ENCODE assay signal across 11 cellular contexts in the genomic region with DNA sequence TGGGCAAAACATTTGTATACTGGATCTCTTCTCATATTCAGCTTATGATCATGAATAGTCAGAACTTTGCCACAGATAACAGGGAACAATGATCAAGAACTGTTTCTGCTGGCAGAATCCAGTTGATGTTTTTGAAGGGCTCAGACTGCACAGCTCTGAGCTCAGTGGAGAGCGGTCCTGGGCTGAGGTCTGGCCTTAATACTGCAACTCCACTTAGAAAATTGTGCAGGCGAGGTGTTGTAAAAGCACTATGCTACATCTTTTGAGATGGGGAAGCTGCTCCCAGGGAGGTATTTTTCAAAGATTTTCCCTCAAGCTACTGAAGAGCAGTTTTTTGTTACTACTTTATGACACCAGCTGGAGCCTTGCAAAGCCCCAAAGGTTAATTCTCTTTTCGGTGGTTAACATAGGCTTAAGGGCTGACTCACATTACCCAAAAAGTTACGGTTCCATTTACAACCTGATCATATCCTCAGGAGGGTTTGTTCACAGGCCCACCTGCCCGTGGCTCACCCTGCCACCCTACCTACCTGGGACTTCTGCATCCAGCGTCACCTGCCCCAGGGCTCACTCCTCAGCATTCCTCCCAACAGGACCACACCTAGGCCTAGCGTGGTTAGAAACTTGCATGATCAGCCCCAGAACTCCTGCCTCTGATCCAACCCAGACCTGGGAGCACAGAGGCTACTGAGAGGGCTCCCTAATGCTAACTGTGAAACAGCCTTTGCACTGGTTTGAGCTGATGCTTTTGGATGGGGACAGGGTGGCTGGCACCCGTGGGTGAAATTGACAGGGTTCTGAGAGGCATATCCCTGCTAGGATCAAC.
DNase-seq lines count a peak whose midpoint lies in the region; ATAC-seq and TF ChIP-seq lines count a peak whose summit lies in the region.
"Had no signal": no experiment of that assay in that cellular context is flagged by ENCODE, and none has a peak within 500 bp of the region (broad histone marks: within the 10 kb centered on the region; RNA-seq: fewer than 3 reads in every experiment).

No MANE protein-coding gene starts in this region.

- peak overlapping the region; percentile 46 for H3K4me3 Mint-ChIP-seq in activated T-helper 2 cell treated with anti-CD3 and anti-CD28 coated beads, Interferon-gamma antibody, Interleukin-2, Interleukin-4, amounts not matched to agents 10 μg/mL and 5 μg/mL and 100 μg/mL, durations not matched to agents 14 hours and 24 hours and 36 hours (ENCODE audit: low read depth)
- H3K4me3 Mint-ChIP-seq in naive thymus-derived CD8-positive, alpha-beta T cell = peak overlapping the region; percentile 16 to 88 (median 76)

- H3K27ac Mint-ChIP-seq in activated T-helper 2 cell treated with anti-CD3 and anti-CD28 coated beads, Interferon-gamma antibody, Interleukin-2, Interleukin-4, amounts not matched to agents 10 μg/mL and 5 μg/mL and 100 μg/mL, durations not matched to agents 14 hours and 24 hours and 36 hours = peak overlapping the region; percentile 86
- peak overlapping the region; percentile 80 to 99 (median 95) for H3K27ac Mint-ChIP-seq in naive thymus-derived CD8-positive, alpha-beta T cell

- intact Hi-C loops in activated T-helper 2 cell treated with anti-CD3 and anti-CD28 coated beads, Interferon-gamma antibody, Interleukin-2, Interleukin-4, amounts not matched to agents 10 μg/mL and 5 μg/mL and 100 μg/mL, durations not matched to agents 14 hours and 24 hours and 36 hours (cut with micrococcal nuclease) = loop anchor here (1.0 to 10.0 kb wide), 5 partner anchors 14 to 236 kb away; no protein-coding TSS in a partner anchor

- H3K36me3 Mint-ChIP-seq in activated T-helper 2 cell treated with anti-CD3 and anti-CD28 coated beads, Interferon-gamma antibody, Interleukin-2, Interleukin-4, amounts not matched to agents 10 μg/mL and 5 μg/mL and 100 μg/mL, durations not matched to agents 14 hours and 24 hours and 36 hours (ENCODE audit: low read depth) = peaks cover 62% of the 10 kb centered on the region
- peaks cover 0 to 55% (median 12%) of the 10 kb centered on the region in 3 donors for H3K36me3 Mint-ChIP-seq in naive thymus-derived CD8-positive, alpha-beta T cell

- POLR2A ChIA-PET in naive thymus-derived CD8-positive, alpha-beta T cell (lab: Charles Lee) = interaction anchor here (0.7 to 3.3 kb wide), 5 partner anchors 13 to 110 kb away, joined by 3 to 16 read pairs (median 3); no protein-coding TSS in a partner anchor

- H3K27me3 Mint-ChIP-seq in activated T-helper 2 cell treated with anti-CD3 and anti-CD28 coated beads, Interferon-gamma antibody, Interleukin-2, Interleukin-4, amounts not matched to agents 10 μg/mL and 5 μg/mL and 100 μg/mL, durations not matched to agents 14 hours and 24 hours and 36 hours (ENCODE audit: low read depth) = no peaks in the 10 kb centered on the region
- H3K27me3 Mint-ChIP-seq in naive thymus-derived CD8-positive, alpha-beta T cell = no peaks in the 10 kb centered on the region

- H3K4me1 Mint-ChIP-seq in activated T-helper 2 cell treated with anti-CD3 and anti-CD28 coated beads, Interferon-gamma antibody, Interleukin-2, Interleukin-4, amounts not matched to agents 10 μg/mL and 5 μg/mL and 100 μg/mL, durations not matched to agents 14 hours and 24 hours and 36 hours (ENCODE audit: low read depth) = peaks cover 79% of the 10 kb centered on the region
- H3K4me1 Mint-ChIP-seq in naive thymus-derived CD8-positive, alpha-beta T cell = peaks cover 50 to 96% (median 94%) of the 10 kb centered on the region in 4 donors

- no peak for TF ChIP-seq CTCF in omental fat pad (IDR thresholded peaks at IDR 0.05)

- peak; percentile 68 for ATAC-seq in GM19043 (IDR thresholded peaks at IDR 0.05; ENCODE audit: low read depth, unreplicated experiment)
- peak; percentile 90 for ATAC-seq in HG02870 (IDR thresholded peaks at IDR 0.05; ENCODE audit: unreplicated experiment)
- peak in 1 of 2 donors; percentile 29 for ATAC-seq in naive thymus-derived CD8-positive, alpha-beta T cell
- no peak for ATAC-seq in omental fat pad (ENCODE audit: low FRiP score)
- no peak for ATAC-seq in HG03097 (IDR thresholded peaks at IDR 0.05; ENCODE audit: low FRiP score, unreplicated experiment)

- DNase-seq in activated T-helper 2 cell treated with anti-CD3 and anti-CD28 coated beads, Interferon-gamma antibody, Interleukin-2, Interleukin-4, amounts not matched to agents 10 μg/mL and 5 μg/mL and 100 μg/mL, durations not matched to agents 14 hours and 24 hours and 36 hours (ENCODE audit: low spot score) = no peak
- no peak for DNase-seq in naive thymus-derived CD8-positive, alpha-beta T cell
- DNase-seq in omental fat pad (ENCODE audit: low spot score) (no peak), NCI-H1105 (lab: John Stamatoyannopoulos, UW) (no peak), D341Med (ENCODE audit: low spot score) (no peak)
- DNase-seq: adrenal gland, HCEC 1CT, NCI-H1105 treated with DMSO at 0.1 percent for 48 hours had no signal

- no peaks in the 10 kb centered on the region for H3K9me3 Mint-ChIP-seq in activated T-helper 2 cell treated with anti-CD3 and anti-CD28 coated beads, Interferon-gamma antibody, Interleukin-2, Interleukin-4, amounts not matched to agents 10 μg/mL and 5 μg/mL and 100 μg/mL, durations not matched to agents 14 hours and 24 hours and 36 hours
- no peaks in the 10 kb centered on the region for H3K9me3 Mint-ChIP-seq in naive thymus-derived CD8-positive, alpha-beta T cell

Comparison
In these comparisons a context has a peak if more than half of its experiments do, and no peak if none do; other contexts are left out.
1. ATAC-seq: peak in GM19043 (single experiment) and HG02870 (single experiment); none in omental fat pad (single experiment) and HG03097 (single experiment).